ENCODE assay signal across 9 cellular contexts in genomic region chr5:32233220-32233695, GRCh38. TPM values are rescaled to one million over a fixed set of nuclear protein-coding genes. Genes with fewer than 3 reads are reported as not detected.
DNase-seq lines count a peak whose midpoint lies in the region; ATAC-seq and TF ChIP-seq lines count a peak whose summit lies in the region.
"Had no signal": no experiment of that assay in that cellular context is flagged by ENCODE, and none has a peak within 500 bp of the region (broad histone marks: within the 10 kb centered on the region; RNA-seq: fewer than 3 reads in every experiment).

No MANE protein-coding gene starts in this region.

- H3K27ac Mint-ChIP-seq in dendritic cell treated with granulocyte-macrophage colony-stimulating factor and Interleukin-4, amounts not matched to agents 40 ng/mL and 50 ng/mL, for 4 days: peak overlapping the region; percentile 74
- H3K27ac Mint-ChIP-seq in natural killer cell: peak overlapping the region; percentile 94 to 97
- H3K27ac Mint-ChIP-seq in activated T-helper 17 cell treated with anti-CD3 and anti-CD28 coated beads, Interleukin-2, amount 50 U/mL, for 72 hours: no peak overlapping the region

- peaks cover 75% of the 10 kb centered on the region for H3K36me3 Mint-ChIP-seq in dendritic cell treated with granulocyte-macrophage colony-stimulating factor and Interleukin-4, amounts not matched to agents 40 ng/mL and 50 ng/mL, for 4 days (ENCODE audit: low read depth)
- peaks cover 6% of the 10 kb centered on the region for H3K36me3 Mint-ChIP-seq in natural killer cell
- peaks cover 78% of the 10 kb centered on the region for H3K36me3 Mint-ChIP-seq in activated T-helper 17 cell treated with anti-CD3 and anti-CD28 coated beads, Interleukin-2, amount 50 U/mL, for 72 hours (ENCODE audit: low read depth)

- peak; percentile 24 for ATAC-seq in left ventricle myocardium superior
- no peak for ATAC-seq in left cardiac atrium
- ATAC-seq in natural killer cell: no peak
- ATAC-seq in HG02642 (IDR thresholded peaks at IDR 0.05; ENCODE audit: poor library complexity, unreplicated experiment): no peak
- no peak for ATAC-seq in activated T-helper 17 cell treated with anti-CD3 and anti-CD28 coated beads, Interleukin-2, amount 50 U/mL, for 72 hours (replicated peaks)

- H3K4me1 Mint-ChIP-seq in dendritic cell treated with granulocyte-macrophage colony-stimulating factor and Interleukin-4, amounts not matched to agents 40 ng/mL and 50 ng/mL, for 4 days (ENCODE audit: low read depth): peaks cover 53% of the 10 kb centered on the region
- H3K4me1 Mint-ChIP-seq in natural killer cell: peaks cover 30 to 36% of the 10 kb centered on the region in 2 donors
- no peaks in the 10 kb centered on the region for H3K4me1 Mint-ChIP-seq in activated T-helper 17 cell treated with anti-CD3 and anti-CD28 coated beads, Interleukin-2, amount 50 U/mL, for 72 hours

- intact Hi-C loops in left ventricle myocardium superior (cut with micrococcal nuclease): loop anchor here (5.0 kb wide), 1 partner anchor 94 kb away; no protein-coding TSS in a partner anchor
- intact Hi-C loops in left cardiac atrium (cut with DNase I): loop anchor here (2.0 to 5.0 kb wide), 3 partner anchors 61 to 96 kb away; partner anchors contain the start of gene GOLPH3 (in 1 of the 2)
- intact Hi-C loops in dendritic cell treated with granulocyte-macrophage colony-stimulating factor and Interleukin-4, amounts not matched to agents 40 ng/mL and 50 ng/mL, for 4 days (cut with micrococcal nuclease): loop anchor here (5.0 kb wide), 3 partner anchors 61 to 369 kb away; partner anchors contain the start of genes GOLPH3 and MTMR12
- intact Hi-C loops in natural killer cell (cut with micrococcal nuclease): loop anchor here (5.0 kb wide), 1 partner anchor 359 kb away; no protein-coding TSS in a partner anchor

- peaks cover 10% of the 10 kb centered on the region for H3K36me3 ChIP-seq in SJCRH30

- no peaks in the 10 kb centered on the region for H3K27me3 Mint-ChIP-seq in dendritic cell treated with granulocyte-macrophage colony-stimulating factor and Interleukin-4, amounts not matched to agents 40 ng/mL and 50 ng/mL, for 4 days
- no peaks in the 10 kb centered on the region for H3K27me3 Mint-ChIP-seq in natural killer cell (ENCODE audit: low read depth in 2 of 2)
- H3K27me3 Mint-ChIP-seq in activated T-helper 17 cell treated with anti-CD3 and anti-CD28 coated beads, Interleukin-2, amount 50 U/mL, for 72 hours: no peaks in the 10 kb centered on the region

- DNase-seq in left ventricle myocardium superior: no peak
- no peak for DNase-seq in left cardiac atrium
- no peak for DNase-seq in natural killer cell
- no peak for DNase-seq in SJCRH30
- no peak for DNase-seq in NCI-H2029 treated with DMSO at 0.1 percent for 48 hours (lab: John Stamatoyannopoulos, UW)
- DNase-seq: activated gamma-delta T cell had no signal

- no peaks in the 10 kb centered on the region for H3K4me1 ChIP-seq in SJCRH30

- H3K9me3 ChIP-seq in SJCRH30 (replicated peaks): no peaks in the 10 kb centered on the region

- no peak overlapping the region for H3K4me3 ChIP-seq in SJCRH30

- no peaks in the 10 kb centered on the region for H3K9me3 Mint-ChIP-seq in dendritic cell treated with granulocyte-macrophage colony-stimulating factor and Interleukin-4, amounts not matched to agents 40 ng/mL and 50 ng/mL, for 4 days
- no peaks in the 10 kb centered on the region for H3K9me3 Mint-ChIP-seq in natural killer cell
- no peaks in the 10 kb centered on the region for H3K9me3 Mint-ChIP-seq in activated T-helper 17 cell treated with anti-CD3 and anti-CD28 coated beads, Interleukin-2, amount 50 U/mL, for 72 hours

- H3K27ac ChIP-seq in SJCRH30: no peak overlapping the region

- H3K27me3 ChIP-seq in SJCRH30: no peaks in the 10 kb centered on the region

- no peak overlapping the region for H3K4me3 Mint-ChIP-seq in dendritic cell treated with granulocyte-macrophage colony-stimulating factor and Interleukin-4, amounts not matched to agents 40 ng/mL and 50 ng/mL, for 4 days
- H3K4me3 Mint-ChIP-seq in natural killer cell: no peak overlapping the region
- H3K4me3 Mint-ChIP-seq in activated T-helper 17 cell treated with anti-CD3 and anti-CD28 coated beads, Interleukin-2, amount 50 U/mL, for 72 hours: no peak overlapping the region

- no peak for TF ChIP-seq CTCF in natural killer cell (IDR thresholded peaks at IDR 0.05)

RNA-seq across cellular contexts. Expression of gene GOLPH3, which starts 59.1 kb away (rescaled TPM):
- total RNA-seq in left ventricle myocardium superior: 41.2 TPM
- total RNA-seq in left cardiac atrium: 10 to 100 TPM; 48.0 to 72.2 TPM
- 10 to 100 TPM; 67.6 to 70.6 (median 69.3) TPM for total RNA-seq in natural killer cell
- total RNA-seq in SJCRH30 (2014; rRNA removed; shearing (Covaris generic)): 70.4 and 74.6 TPM in 2 replicates
- 10 to 100 TPM; 51.7 to 74.1 TPM for total RNA-seq in activated T-helper 17 cell treated with anti-CD3 and anti-CD28 coated beads, Interleukin-2, amount 50 U/mL, for 72 hours
